ENCODE assay signal across 19 cellular contexts in genomic region chr3:188976407-188976806, GRCh38.
"Had no signal": no experiment of that assay in that cellular context is flagged by ENCODE, and none has a peak within 500 bp of the region (broad histone marks: within the 10 kb centered on the region; RNA-seq: fewer than 3 reads in every experiment).

No MANE protein-coding gene starts in this region.

- H3K4me2 ChIP-seq: hepatocyte had no signal

- ATAC-seq: activated T-cell treated with anti-CD3 and anti-CD28 coated beads, Interleukin-2, amount 50 U/mL, for 72 hours; natural killer cell treated with Interleukin-12 subunit alpha and Interleukin-12 subunit beta and Interleukin-15 and Interleukin-18, amount 100 ng/mL, for 72 hours; stimulated activated memory B cell treated with anti-CD40 and anti-IgM and Interleukin-4, amounts not matched to agents 10 μg/mL and 1 μg/mL and 100 μg/mL, for 72 hours had no signal

- H2AFZ ChIP-seq: hepatocyte had no signal

- DNase-seq: activated CD4-positive, alpha-beta T cell treated with anti-CD3 and anti-CD28 coated beads, Interleukin-2, amount 10 ng/mL, durations not matched to agents 7 days and 5 days; activated CD8-positive, alpha-beta memory T cell treated with anti-CD3 and anti-CD28 coated beads, Interleukin-2, amount 50 U/mL, for 4 hours; activated effector memory CD4-positive, alpha-beta T cell treated with anti-CD3 and anti-CD28 coated beads, Interleukin-2, amount 50 U/mL, for 16 hours; activated T-cell treated with anti-CD3 and anti-CD28 coated beads, Interleukin-2, amount 50 U/mL, for 72 hours; effector CD4-positive, alpha-beta T cell; islet precursor cell; lower lobe of right lung; sigmoid colon; stimulated activated CD4-positive, alpha-beta T cell treated with anti-CD3 and anti-CD28 coated beads, Interleukin-4, amount 100 ng/mL, for 4 hours had no signal

- H3K9me3 Mint-ChIP-seq: activated naive CD4-positive, alpha-beta T cell treated with anti-CD3 and anti-CD28 coated beads, Interleukin-2, amount 50 U/mL, for 24 hours; activated T-cell treated with anti-CD3 and anti-CD28 coated beads, Interleukin-2, amount 50 U/mL, for 72 hours; natural killer cell treated with Interleukin-12 subunit alpha and Interleukin-12 subunit beta and Interleukin-15 and Interleukin-18, amount 100 ng/mL, for 72 hours; stimulated activated memory B cell treated with anti-CD40 and anti-IgM and Interleukin-4, amounts not matched to agents 10 μg/mL and 1 μg/mL and 100 μg/mL, for 72 hours had no signal

- H3K4me3 Mint-ChIP-seq: activated CD4-positive, alpha-beta T cell treated with anti-CD3 and anti-CD28 coated beads, Interleukin-2, amount 10 ng/mL, durations not matched to agents 7 days and 5 days; activated naive CD4-positive, alpha-beta T cell treated with anti-CD3 and anti-CD28 coated beads, Interleukin-2, amount 50 U/mL, for 24 hours; activated T-cell treated with anti-CD3 and anti-CD28 coated beads, Interleukin-2, amount 50 U/mL, for 72 hours; mesothelial cell of epicardium; natural killer cell treated with Interleukin-12 subunit alpha and Interleukin-12 subunit beta and Interleukin-15 and Interleukin-18, amount 100 ng/mL, for 72 hours; stimulated activated memory B cell treated with anti-CD40 and anti-IgM and Interleukin-4, amounts not matched to agents 10 μg/mL and 1 μg/mL and 100 μg/mL, for 72 hours; T-helper 1 cell treated with Interleukin-12 subunit alpha and Interleukin-12 subunit beta and Interleukin-4 antibody, amounts not matched to agents 30 μg/mL and 1 μg/mL, for 36 hours had no signal

- H3K9me3 ChIP-seq: ascending aorta, esophagus muscularis mucosa, lower lobe of right lung, neutrophil, sigmoid colon, tibial nerve had no signal

- H3K36me3 Mint-ChIP-seq: activated naive CD4-positive, alpha-beta T cell treated with anti-CD3 and anti-CD28 coated beads, Interleukin-2, amount 50 U/mL, for 24 hours; natural killer cell treated with Interleukin-12 subunit alpha and Interleukin-12 subunit beta and Interleukin-15 and Interleukin-18, amount 100 ng/mL, for 72 hours; stimulated activated memory B cell treated with anti-CD40 and anti-IgM and Interleukin-4, amounts not matched to agents 10 μg/mL and 1 μg/mL and 100 μg/mL, for 72 hours had no signal

- H3K4me1 Mint-ChIP-seq: mesothelial cell of epicardium had no signal

- H3K79me2 ChIP-seq: hepatocyte had no signal

- H3K27me3 Mint-ChIP-seq: activated CD4-positive, alpha-beta T cell treated with anti-CD3 and anti-CD28 coated beads, Interleukin-2, amount 10 ng/mL, durations not matched to agents 7 days and 5 days; stimulated activated memory B cell treated with anti-CD40 and anti-IgM and Interleukin-4, amounts not matched to agents 10 μg/mL and 1 μg/mL and 100 μg/mL, for 72 hours had no signal

- H3K36me3 ChIP-seq: ascending aorta, esophagus muscularis mucosa, lower lobe of right lung, neutrophil, sigmoid colon, tibial nerve had no signal

- H3K4me3 ChIP-seq: ascending aorta, esophagus muscularis mucosa, hepatocyte, lower lobe of right lung, sigmoid colon had no signal

- H3K27ac Mint-ChIP-seq: activated CD4-positive, alpha-beta T cell treated with anti-CD3 and anti-CD28 coated beads, Interleukin-2, amount 10 ng/mL, durations not matched to agents 7 days and 5 days; activated naive CD4-positive, alpha-beta T cell treated with anti-CD3 and anti-CD28 coated beads, Interleukin-2, amount 50 U/mL, for 24 hours; activated T-cell treated with anti-CD3 and anti-CD28 coated beads, Interleukin-2, amount 50 U/mL, for 72 hours; mesothelial cell of epicardium; natural killer cell treated with Interleukin-12 subunit alpha and Interleukin-12 subunit beta and Interleukin-15 and Interleukin-18, amount 100 ng/mL, for 72 hours; stimulated activated memory B cell treated with anti-CD40 and anti-IgM and Interleukin-4, amounts not matched to agents 10 μg/mL and 1 μg/mL and 100 μg/mL, for 72 hours; T-helper 1 cell treated with Interleukin-12 subunit alpha and Interleukin-12 subunit beta and Interleukin-4 antibody, amounts not matched to agents 30 μg/mL and 1 μg/mL, for 36 hours had no signal

- H3K27me3 ChIP-seq: ascending aorta, esophagus muscularis mucosa, hepatocyte, sigmoid colon, tibial nerve had no signal

- H3K27ac ChIP-seq: ascending aorta, esophagus muscularis mucosa, neutrophil had no signal
